Comparison of ENCODE assay signal across 8 cellular contexts in the genomic region with DNA sequence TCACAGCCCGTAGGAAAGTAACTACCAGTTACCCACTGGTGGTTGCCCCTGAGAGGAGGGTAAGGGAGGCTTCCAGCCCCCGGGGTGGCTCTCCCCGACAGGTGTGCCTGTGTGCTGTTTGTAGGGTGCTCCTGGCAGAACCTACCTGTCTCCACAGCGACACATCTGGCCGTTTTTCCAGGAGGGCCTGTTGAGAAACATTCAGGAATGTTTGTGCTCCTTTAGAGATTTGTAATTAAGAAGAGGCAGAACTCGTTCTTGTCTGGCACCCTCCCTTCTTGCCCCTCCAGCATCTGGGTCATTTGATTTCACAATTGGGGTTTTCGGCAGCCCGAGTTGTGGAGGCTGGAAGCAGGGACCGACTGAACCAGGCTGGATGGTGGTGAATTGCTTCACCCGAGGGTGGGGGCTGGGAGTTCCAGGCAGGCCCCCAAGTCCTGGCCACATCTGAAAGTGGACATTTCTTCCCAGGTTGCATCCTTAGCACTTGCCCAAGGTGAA.
DNase-seq lines count a peak whose midpoint lies in the region; ATAC-seq, FAIRE-seq and TF ChIP-seq lines count a peak whose summit lies in the region.

No MANE protein-coding gene starts in this region.

- intact Hi-C loops in body of pancreas (cut with DNase I) = no loop called here

- H3K27ac ChIP-seq in body of pancreas (peak overlapping the region; percentile 67 to 78 (median 72)), keratinocyte (ENCODE audit: control insufficient read depth, insufficient read depth, low read length) (peak overlapping the region; percentile 75)

- no peak for FAIRE-seq in keratinocyte (lab: Jason Lieb, UNC)

- H3K36me3 Mint-ChIP-seq in stimulated activated memory B cell treated with anti-CD40 and anti-IgM and Interleukin-4, amounts not matched to agents 10 μg/mL and 1 μg/mL and 100 μg/mL, for 72 hours = no peaks in the 10 kb centered on the region

- no peaks in the 10 kb centered on the region for H3K27me3 ChIP-seq in body of pancreas
- H3K27me3 ChIP-seq in keratinocyte (ENCODE audit: control insufficient read depth, extremely low read depth, insufficient read depth, low read length) = no peaks in the 10 kb centered on the region

- H3K4me2 ChIP-seq in keratinocyte (ENCODE audit: control insufficient read depth, extremely low read depth, insufficient read depth, low read depth, low read length) = peak overlapping the region; percentile 94

- H3K4me3 Mint-ChIP-seq in stimulated activated memory B cell treated with anti-CD40 and anti-IgM and Interleukin-4, amounts not matched to agents 10 μg/mL and 1 μg/mL and 100 μg/mL, for 72 hours = no peak overlapping the region

- WGBS in body of pancreas, 2 donors = 13 to 16% methylated on average over 9 to 10 of the region's 10 CpGs

- dilution Hi-C loops in keratinocyte (cut with MboI; ENCODE audit: extremely low pct_ligation_motif_present, low sequenced_read_pairs) = no loop called here

- peaks cover 40% of the 10 kb centered on the region for H3K4me1 ChIP-seq in body of pancreas
- peaks cover 41% of the 10 kb centered on the region for H3K4me1 ChIP-seq in keratinocyte (ENCODE audit: control insufficient read depth, extremely low read depth, insufficient read depth, low read length)

- peak; percentile 4 to 60 (median 51) for TF ChIP-seq CTCF in body of pancreas (IDR thresholded peaks at IDR 0.05)
- peak; percentile 72 to 82 (median 74) for TF ChIP-seq CTCF in keratinocyte (optimal IDR thresholded peaks at IDR 0.05 in 1 of 3, IDR thresholded peaks at IDR 0.05 in 1 of 3, conservative IDR thresholded peaks at IDR 0.05 in 1 of 3; ENCODE audit: extremely low read depth in 1 of 3, insufficient read depth in 2 of 3, low read length in 3 of 3)

- peaks cover 4% of the 10 kb centered on the region for H3K9me1 ChIP-seq in keratinocyte (ENCODE audit: control insufficient read depth, extremely low read depth, insufficient read depth, low read length)

- no peak for TF ChIP-seq POLR2A in body of pancreas (IDR thresholded peaks at IDR 0.05)

- no peaks in the 10 kb centered on the region for H3K9me3 Mint-ChIP-seq in stimulated activated memory B cell treated with anti-CD40 and anti-IgM and Interleukin-4, amounts not matched to agents 10 μg/mL and 1 μg/mL and 100 μg/mL, for 72 hours

- H3K27ac Mint-ChIP-seq in stimulated activated memory B cell treated with anti-CD40 and anti-IgM and Interleukin-4, amounts not matched to agents 10 μg/mL and 1 μg/mL and 100 μg/mL, for 72 hours = no peak overlapping the region

- H3K4me3 ChIP-seq in body of pancreas (no peak overlapping the region), keratinocyte (ENCODE audit: control insufficient read depth in 2 of 3, extremely low read depth in 1 of 3, insufficient read depth in 2 of 3, low read depth in 1 of 3, low read length in 3 of 3) (peak overlapping the region in 2 of 3 experiments; percentile 59 to 61)

- peak overlapping the region; percentile 60 for H3K9ac ChIP-seq in keratinocyte (ENCODE audit: control insufficient read depth, extremely low read depth, insufficient read depth, low read length)

- H3K36me3 ChIP-seq in body of pancreas (replicated peaks in 1 of 2; ENCODE audit: insufficient read depth in 1 of 2, low read depth in 2 of 2) (no peaks in the 10 kb centered on the region), keratinocyte (ENCODE audit: control insufficient read depth in 2 of 2, extremely low read depth in 1 of 2, insufficient read depth in 2 of 2, low read length in 2 of 2) (no peaks in the 10 kb centered on the region)

- no peak overlapping the region for H2AFZ ChIP-seq in keratinocyte (ENCODE audit: control insufficient read depth, low read length)

- H3K4me1 Mint-ChIP-seq in stimulated activated memory B cell treated with anti-CD40 and anti-IgM and Interleukin-4, amounts not matched to agents 10 μg/mL and 1 μg/mL and 100 μg/mL, for 72 hours = no peaks in the 10 kb centered on the region

- ATAC-seq in body of pancreas = peak; percentile 69
- ATAC-seq in stimulated activated memory B cell treated with anti-CD40 and anti-IgM and Interleukin-4, amounts not matched to agents 10 μg/mL and 1 μg/mL and 100 μg/mL, for 72 hours = no peak
- no peak for ATAC-seq in HG03571 (IDR thresholded peaks at IDR 0.05; ENCODE audit: unreplicated experiment)

- no peaks in the 10 kb centered on the region for H3K27me3 Mint-ChIP-seq in stimulated activated memory B cell treated with anti-CD40 and anti-IgM and Interleukin-4, amounts not matched to agents 10 μg/mL and 1 μg/mL and 100 μg/mL, for 72 hours

- H3K9me3 ChIP-seq in body of pancreas (no peaks in the 10 kb centered on the region), keratinocyte (ENCODE audit: control insufficient read depth, low read depth, low read length) (no peaks in the 10 kb centered on the region)

- H4K20me1 ChIP-seq in keratinocyte (ENCODE audit: control insufficient read depth, extremely low read depth, insufficient read depth, low read length) = no peaks in the 10 kb centered on the region

- peaks cover 39% of the 10 kb centered on the region for H3K79me2 ChIP-seq in keratinocyte (ENCODE audit: control insufficient read depth, insufficient read depth, low read length)

- peak; percentile 4 for DNase-seq in DMS153 treated with DMSO at 0.1 percent for 48 hours (lab: John Stamatoyannopoulos, UW; ENCODE audit: unreplicated experiment)
- DNase-seq in DMS153 (lab: John Stamatoyannopoulos, UW) = no peak
- DNase-seq in body of pancreas = peak; percentile 69 to 80 (median 72)
- DNase-seq in keratinocyte (ENCODE audit: low read depth, low spot score) = peak; percentile 59
- DNase-seq in superior temporal gyrus (ENCODE audit: extremely low spot score) = peak; percentile 34
- no peak for DNase-seq in activated gamma-delta T cell treated with Interleukin-2 at 50 U/mL for 16 hours

Comparison
In these comparisons a context has a peak if more than half of its experiments do, and no peak if none do; other contexts are left out.
1. DNase-seq: peak in DMS153 treated with DMSO at 0.1 percent for 48 hours (single experiment), body of pancreas (4 of 4), keratinocyte (single experiment) and superior temporal gyrus (single experiment); none in DMS153 (single experiment) and activated gamma-delta T cell treated with Interleukin-2 at 50 U/mL for 16 hours (single experiment).
2. H3K4me3 ChIP-seq: peak in keratinocyte (2 of 3); none in body of pancreas (0 of 2).